In genomic region chr2:54482725-54483124, GRCh38 we compare ENCODE assay signal across 9 cellular contexts. TPM values are rescaled to one million over a fixed set of nuclear protein-coding genes. Genes with fewer than 3 reads are reported as not detected.
A peak's percentile ranks its signal among the peaks of the same experiment; 100 is the strongest.
DNase-seq lines count a peak whose midpoint lies in the region; ATAC-seq and TF ChIP-seq lines count a peak whose summit lies in the region.
"Had no signal": no experiment of that assay in that cellular context is flagged by ENCODE, and none has a peak within 500 bp of the region (broad histone marks: within the 10 kb centered on the region; RNA-seq: fewer than 3 reads in every experiment).

No MANE protein-coding gene starts in this region.

- DNase-seq in AG08396 (ENCODE audit: low spot score) (peak; percentile 82), RWPE1 (ENCODE audit: low spot score) (no peak), fibroblast of gingiva (ENCODE audit: low read depth) (peak; percentile 90), neuronal stem cell (ENCODE audit: low spot score) (peak; percentile 18), Peyer's patch (no peak), RKO (ENCODE audit: low spot score) (no peak)
- DNase-seq in activated CD8-positive, alpha-beta memory T cell treated with anti-CD3 and anti-CD28 coated beads, Interleukin-2, amount 10 ng/mL, durations not matched to agents 7 days and 5 days: no peak
- DNase-seq: CD4-positive, alpha-beta memory T cell had no signal

- H3K27ac ChIP-seq in RWPE1: peak overlapping the region; percentile 59
- peak overlapping the region; percentile 47 for H3K27ac ChIP-seq in neuronal stem cell (replicated peaks; ENCODE audit: low read length)
- H3K27ac ChIP-seq in Peyer's patch: peak overlapping the region in 2 of 4 donors; percentile 4 to 45

- H2BK120ac ChIP-seq in neuronal stem cell (ENCODE audit: low read depth, low read length): no peak overlapping the region

- CTCF ChIA-PET in RWPE1 (lab: Yijun Ruan, JAX): no interaction called here
- CTCF ChIA-PET in activated CD8-positive, alpha-beta memory T cell treated with anti-CD3 and anti-CD28 coated beads, Interleukin-2, amount 10 ng/mL, durations not matched to agents 7 days and 5 days (lab: Charles Lee): no interaction called here

- H2BK12ac ChIP-seq in neuronal stem cell (ENCODE audit: low read length): no peak overlapping the region

- no peak overlapping the region for H3K14ac ChIP-seq in neuronal stem cell (ENCODE audit: low read length)

- H2BK15ac ChIP-seq in neuronal stem cell (ENCODE audit: low read length): no peak overlapping the region

- no CpG with 5 or more reads among the region's 5 CpGs for WGBS in neuronal stem cell (ENCODE audit: extremely low coverage in 2 of 2, insufficient read length in 2 of 2, insufficient replicate concordance in 1 of 2), 2 donors

- H3K79me1 ChIP-seq in neuronal stem cell (ENCODE audit: low read depth, low read length): peaks cover 2% of the 10 kb centered on the region

- no peak overlapping the region for H4K91ac ChIP-seq in neuronal stem cell (ENCODE audit: low read depth, low read length, poor library complexity)

- no peak overlapping the region for H3K4me3 Mint-ChIP-seq in activated CD8-positive, alpha-beta memory T cell treated with anti-CD3 and anti-CD28 coated beads, Interleukin-2, amount 10 ng/mL, durations not matched to agents 7 days and 5 days
- H3K4me3 Mint-ChIP-seq: CD4-positive, alpha-beta memory T cell had no signal

- H2AK5ac ChIP-seq in neuronal stem cell (ENCODE audit: low read depth, low read length): no peak overlapping the region

- H3K18ac ChIP-seq in neuronal stem cell (ENCODE audit: low read length): no peak overlapping the region

- peaks cover 0 to 10% of the 10 kb centered on the region in 2 donors for H3K9me3 ChIP-seq in neuronal stem cell (replicated peaks in 1 of 2; ENCODE audit: control insufficient read depth in 2 of 2, insufficient read depth in 1 of 2, low read depth in 1 of 2, low read length in 2 of 2)
- H3K9me3 ChIP-seq in Peyer's patch: no peaks in the 10 kb centered on the region

- no peak for TF ChIP-seq POLR2A in Peyer's patch (IDR thresholded peaks at IDR 0.05)

- no peaks in the 10 kb centered on the region for H3K36me3 Mint-ChIP-seq in activated CD8-positive, alpha-beta memory T cell treated with anti-CD3 and anti-CD28 coated beads, Interleukin-2, amount 10 ng/mL, durations not matched to agents 7 days and 5 days
- H3K36me3 Mint-ChIP-seq: CD4-positive, alpha-beta memory T cell had no signal

- H3K27me3 Mint-ChIP-seq in activated CD8-positive, alpha-beta memory T cell treated with anti-CD3 and anti-CD28 coated beads, Interleukin-2, amount 10 ng/mL, durations not matched to agents 7 days and 5 days: peaks cover 5% of the 10 kb centered on the region

- no peak overlapping the region for H3K23ac ChIP-seq in neuronal stem cell (ENCODE audit: low read depth, low read length, poor library complexity)

- no peak overlapping the region for H3K4me3 ChIP-seq in neuronal stem cell (ENCODE audit: low read length in 2 of 2)
- no peak overlapping the region for H3K4me3 ChIP-seq in Peyer's patch

- no peak overlapping the region for H3K4me2 ChIP-seq in neuronal stem cell (ENCODE audit: insufficient read depth, low read length, poor library complexity, severe bottlenecking)

- peaks cover 3% of the 10 kb centered on the region for H3K9me3 Mint-ChIP-seq in activated CD8-positive, alpha-beta memory T cell treated with anti-CD3 and anti-CD28 coated beads, Interleukin-2, amount 10 ng/mL, durations not matched to agents 7 days and 5 days (ENCODE audit: low read depth)

- H3K27me3 ChIP-seq in neuronal stem cell (ENCODE audit: control insufficient read depth in 3 of 3, insufficient read depth in 3 of 3, low read depth in 1 of 3, low read length in 3 of 3): no peaks in the 10 kb centered on the region
- no peaks in the 10 kb centered on the region for H3K27me3 ChIP-seq in Peyer's patch

- no peak for TF ChIP-seq CTCF in RWPE1 (conservative IDR thresholded peaks at IDR 0.05; ENCODE audit: low read depth)
- TF ChIP-seq CTCF in Peyer's patch (IDR thresholded peaks at IDR 0.05): no peak

- no peaks in the 10 kb centered on the region for H3K4me1 Mint-ChIP-seq in activated CD8-positive, alpha-beta memory T cell treated with anti-CD3 and anti-CD28 coated beads, Interleukin-2, amount 10 ng/mL, durations not matched to agents 7 days and 5 days
- H3K4me1 Mint-ChIP-seq: CD4-positive, alpha-beta memory T cell had no signal

- H3K27ac Mint-ChIP-seq in activated CD8-positive, alpha-beta memory T cell treated with anti-CD3 and anti-CD28 coated beads, Interleukin-2, amount 10 ng/mL, durations not matched to agents 7 days and 5 days: no peak overlapping the region
- H3K27ac Mint-ChIP-seq: CD4-positive, alpha-beta memory T cell had no signal

- H3K4me1 ChIP-seq in neuronal stem cell (ENCODE audit: control insufficient read depth in 2 of 2, insufficient read depth in 1 of 2, low read depth in 1 of 2, low read length in 2 of 2): peaks cover 9 to 13% of the 10 kb centered on the region in 2 donors
- H3K4me1 ChIP-seq in Peyer's patch: peaks cover 0 to 24% (median 0%) of the 10 kb centered on the region in 4 donors

- no peak overlapping the region for H4K8ac ChIP-seq in neuronal stem cell (ENCODE audit: low read depth, low read length)

- no peak overlapping the region for H2BK5ac ChIP-seq in neuronal stem cell (ENCODE audit: low read length)

- no peak for ATAC-seq in GM18861 (IDR thresholded peaks at IDR 0.05; ENCODE audit: unreplicated experiment)
- no peak for ATAC-seq in activated CD8-positive, alpha-beta memory T cell treated with anti-CD3 and anti-CD28 coated beads, Interleukin-2, amount 10 ng/mL, durations not matched to agents 7 days and 5 days

- H3K36me3 ChIP-seq in neuronal stem cell (replicated peaks in 1 of 2; ENCODE audit: control insufficient read depth in 2 of 2, insufficient read depth in 2 of 2, low read length in 2 of 2) (no peaks in the 10 kb centered on the region), Peyer's patch (no peaks in the 10 kb centered on the region)

- POLR2A ChIA-PET in RWPE1 (lab: Yijun Ruan, JAX; ENCODE audit: low non-redundant PET): no interaction called here

- peak overlapping the region; percentile 47 for H2AFZ ChIP-seq in neuronal stem cell (ENCODE audit: low read length)

- no peak overlapping the region for H3K9ac ChIP-seq in neuronal stem cell (ENCODE audit: low read depth, low read length, poor library complexity)

- no peak overlapping the region for H3K4ac ChIP-seq in neuronal stem cell (ENCODE audit: low read length)

RNA-seq across cellular contexts. Expression of gene SPTBN1, which starts 26.6 kb away (rescaled TPM):
- polyA plus RNA-seq in neuronal stem cell (2013, experiment 1 of 2): 27.6 TPM
- polyA plus RNA-seq in neuronal stem cell (2013, experiment 2 of 2): 28.3 TPM
- total RNA-seq in activated CD8-positive, alpha-beta memory T cell treated with anti-CD3 and anti-CD28 coated beads, Interleukin-2, amount 10 ng/mL, durations not matched to agents 7 days and 5 days: 100 to 1,000 TPM in 1 of 2 experiments, 10 to 100 TPM in 1; 82.9 to 109 TPM
- 100 to 1,000 TPM; 171 to 293 (median 247) TPM for total RNA-seq in Peyer's patch

Comparison
In these comparisons a context has a peak if more than half of its experiments do, and no peak if none do; other contexts are left out.
1. DNase-seq: peak in AG08396 (single experiment), fibroblast of gingiva (single experiment) and neuronal stem cell (single experiment); none in RWPE1 (single experiment), activated CD8-positive, alpha-beta memory T cell treated with anti-CD3 and anti-CD28 coated beads, Interleukin-2, amount 10 ng/mL, durations not matched to agents 7 days and 5 days (single experiment), Peyer's patch (0 of 3) and RKO (single experiment).